Comparison of ENCODE assay signal across 9 cellular contexts in the genomic region with DNA sequence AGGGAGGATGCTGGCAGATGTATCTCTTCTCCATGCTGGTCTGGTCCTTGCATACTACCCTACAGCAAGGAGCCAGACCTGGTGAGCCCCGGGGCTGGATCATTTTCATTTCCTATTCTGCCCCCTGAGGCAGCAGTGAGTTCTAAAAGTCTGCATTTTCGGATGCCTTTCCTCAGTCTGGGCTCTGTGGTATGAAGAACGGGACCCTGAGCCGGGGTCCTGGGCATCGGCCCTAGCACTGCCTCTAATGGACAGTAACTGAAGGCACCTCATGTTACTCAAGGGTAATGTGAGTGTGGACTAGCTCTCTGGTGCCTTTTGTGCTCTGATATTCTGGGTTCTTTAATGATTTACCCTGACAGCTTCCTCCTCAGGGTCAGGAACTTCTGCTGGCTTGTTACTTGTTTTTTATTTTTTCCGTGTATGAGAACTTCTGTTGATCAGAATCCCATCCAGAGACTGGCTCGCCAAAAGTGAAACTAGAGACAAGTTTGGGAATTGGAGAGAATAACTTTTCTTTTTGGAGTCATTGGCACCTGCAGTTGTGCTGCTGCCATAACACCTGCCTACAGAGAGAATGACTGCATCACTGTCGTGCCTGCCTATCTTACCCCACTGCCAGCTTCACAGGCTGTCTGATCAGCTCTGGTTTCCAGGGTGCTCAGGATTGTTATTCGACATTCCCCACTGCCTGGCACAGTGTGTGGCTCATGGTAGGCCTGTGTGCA.
DNase-seq lines count a peak whose midpoint lies in the region; ATAC-seq and TF ChIP-seq lines count a peak whose summit lies in the region.
"Had no signal": no experiment of that assay in that cellular context is flagged by ENCODE, and none has a peak within 500 bp of the region (broad histone marks: within the 10 kb centered on the region; RNA-seq: fewer than 3 reads in every experiment).

No MANE protein-coding gene starts in this region.

- peak overlapping the region; percentile 73 for H3K27ac ChIP-seq in neutrophil

- no peaks in the 10 kb centered on the region for H3K27me3 ChIP-seq in neutrophil

- H3K9me3 ChIP-seq in neutrophil: no peaks in the 10 kb centered on the region

- no peaks in the 10 kb centered on the region for H3K9me3 Mint-ChIP-seq in central memory CD8-positive, alpha-beta T cell
- H3K9me3 Mint-ChIP-seq: brain had no signal

- peak; percentile 39 for TF ChIP-seq CTCF in GM12864 (IDR thresholded peaks at IDR 0.05; ENCODE audit: low read depth, low read length, missing control alignments)
- TF ChIP-seq CTCF in neutrophil (IDR thresholded peaks at IDR 0.05): no peak

- no peak overlapping the region; the same call in 1 of the 2 replicates for H3K4me3 ChIP-seq in GM12864 (ENCODE audit: low read depth, low read length)
- no peak overlapping the region for H3K4me3 ChIP-seq in neutrophil (ENCODE audit: low read depth in 1 of 2, low read length in 1 of 2)

- peaks cover 23% of the 10 kb centered on the region for H3K36me3 ChIP-seq in neutrophil

- peaks cover 12% of the 10 kb centered on the region for H3K36me3 Mint-ChIP-seq in central memory CD8-positive, alpha-beta T cell (ENCODE audit: insufficient read depth)

- no peaks in the 10 kb centered on the region for H3K27me3 Mint-ChIP-seq in central memory CD8-positive, alpha-beta T cell
- H3K27me3 Mint-ChIP-seq: brain had no signal

- H3K4me1 Mint-ChIP-seq in central memory CD8-positive, alpha-beta T cell: peaks cover 82% of the 10 kb centered on the region

- peaks cover 41 to 62% of the 10 kb centered on the region in 2 experiments for H3K4me1 ChIP-seq in neutrophil (ENCODE audit: control insufficient read depth in 1 of 2, insufficient read depth in 1 of 2, low read depth in 1 of 2, low read length in 1 of 2)

- DNase-seq in GM12864 (ENCODE audit: low read depth) (no peak), ecto neural progenitor cell (ENCODE audit: low spot score) (no peak), NCI-H2171 treated with DMSO at 0.1 percent for 48 hours (lab: John Stamatoyannopoulos, UW) (no peak), NCI-H2196 treated with DMSO at 0.1 percent for 48 hours (lab: John Stamatoyannopoulos, UW; ENCODE audit: unreplicated experiment) (no peak)
- no peak for DNase-seq in central memory CD8-positive, alpha-beta T cell (ENCODE audit: low spot score in 2 of 2)
- DNase-seq in stimulated activated CD4-positive, alpha-beta T cell treated with anti-CD3 and anti-CD28 coated beads, Interleukin-4, amount 100 ng/mL, for 24 hours: no peak

- H3K27ac Mint-ChIP-seq in central memory CD8-positive, alpha-beta T cell (ENCODE audit: low read depth): peak overlapping the region; percentile 61

- ATAC-seq in HG02759 (IDR thresholded peaks at IDR 0.05; ENCODE audit: unreplicated experiment): peak; percentile 26
- peak; percentile 26 for ATAC-seq in central memory CD8-positive, alpha-beta T cell (replicated peaks; ENCODE audit: extremely low read depth, poor library complexity, severe bottlenecking)

- peak overlapping the region; percentile 38 for H3K4me3 Mint-ChIP-seq in central memory CD8-positive, alpha-beta T cell
